In the genomic region with DNA sequence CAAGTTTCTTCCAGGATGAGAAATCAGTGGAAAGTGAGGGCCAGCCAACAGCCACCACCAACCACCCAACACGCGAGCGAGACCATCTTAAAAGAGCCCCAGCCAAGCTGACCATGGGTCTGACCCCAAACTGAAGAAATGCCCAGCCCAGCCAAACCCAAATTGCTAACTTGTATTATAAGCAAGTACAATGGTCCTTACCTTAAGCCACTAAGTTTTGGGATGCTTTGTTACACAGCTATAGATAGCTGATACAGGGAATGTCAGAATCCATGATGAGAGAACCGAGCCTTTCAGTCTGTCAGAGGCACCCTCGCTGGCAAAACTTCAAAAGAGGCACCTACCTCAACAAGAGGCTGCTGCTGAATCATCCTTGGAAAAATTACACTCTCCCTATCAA, we compare ENCODE assay signal across 26 cellular contexts.
"Had no signal": no experiment of that assay in that cellular context is flagged by ENCODE, and none has a peak within 500 bp of the region (broad histone marks: within the 10 kb centered on the region; RNA-seq: fewer than 3 reads in every experiment).

No MANE protein-coding gene starts in this region.

- H3K27me3 Mint-ChIP-seq: activated naive CD8-positive, alpha-beta T cell treated with anti-CD3 and anti-CD28 coated beads, Interleukin-2, amount 50 U/mL, for 24 hours had no signal

- H3K27ac Mint-ChIP-seq: activated CD8-positive, alpha-beta T cell treated with anti-CD3 and anti-CD28 coated beads, Interleukin-2, amount 10 ng/mL, durations not matched to agents 7 days and 5 days; activated naive CD4-positive, alpha-beta T cell treated with anti-CD3 and anti-CD28 coated beads, Interleukin-2, amount 50 U/mL, for 72 hours; activated naive CD8-positive, alpha-beta T cell treated with anti-CD3 and anti-CD28 coated beads, Interleukin-2, amount 50 U/mL, for 24 hours had no signal

- DNase-seq: activated CD4-positive, alpha-beta T cell treated with anti-CD3 and anti-CD28 coated beads for 4 hours; activated CD8-positive, alpha-beta memory T cell treated with anti-CD3 and anti-CD28 coated beads, Interleukin-2, amount 50 U/mL, for 48 hours; activated CD8-positive, alpha-beta T cell treated with anti-CD3 and anti-CD28 coated beads, Interleukin-2, amount 10 ng/mL, durations not matched to agents 7 days and 5 days; activated effector memory CD4-positive, alpha-beta T cell treated with anti-CD3 and anti-CD28 coated beads, Interleukin-2, amount 50 U/mL, for 16 hours; activated naive CD4-positive, alpha-beta T cell treated with Interleukin-2 at 50 U/mL for 16 hours; activated naive CD8-positive, alpha-beta T cell treated with anti-CD3 and anti-CD28 coated beads, Interleukin-2, amount 50 U/mL, for 24 hours; activated T-cell treated with anti-CD3 and anti-CD28 coated beads, Interleukin-2, amount 50 U/mL, for 1 hour; amniotic stem cell; body of pancreas; Karpas-422; MM.1S; NCI-H1105; NCI-H1436; NCI-H1694 treated with DMSO at 0.1 percent for 48 hours; NCI-H2029 treated with DMSO at 0.1 percent for 48 hours; NCI-H345; NCI-H510A treated with DMSO at 0.1 percent for 48 hours; NK-92 treated with Interleukin-12 subunit alpha and Interleukin-12 subunit beta, amount 100 ng/mL, for 24 hours; OCI-M1; Peyer's patch; Right ventricle myocardium superior; SJCRH30; SK-N-SH; T-helper 1 cell had no signal

- H3K4me3 Mint-ChIP-seq: activated CD8-positive, alpha-beta T cell treated with anti-CD3 and anti-CD28 coated beads, Interleukin-2, amount 10 ng/mL, durations not matched to agents 7 days and 5 days; activated naive CD8-positive, alpha-beta T cell treated with anti-CD3 and anti-CD28 coated beads, Interleukin-2, amount 50 U/mL, for 24 hours had no signal

- ATAC-seq: activated CD4-positive, CD25-positive, alpha-beta regulatory T cell treated with anti-CD3 and anti-CD28 coated beads, Interleukin-2, amount 50 U/mL, for 24 hours; activated CD8-positive, alpha-beta T cell treated with anti-CD3 and anti-CD28 coated beads, Interleukin-2, amount 10 ng/mL, durations not matched to agents 7 days and 5 days; activated naive CD4-positive, alpha-beta T cell treated with anti-CD3 and anti-CD28 coated beads, Interleukin-2, amount 50 U/mL, for 72 hours; activated naive CD8-positive, alpha-beta T cell treated with anti-CD3 and anti-CD28 coated beads, Interleukin-2, amount 50 U/mL, for 24 hours; body of pancreas had no signal
